31 cellular contexts compared by ENCODE assay signal in genomic region chrX:147468600-147468999, GRCh38.
"Had no signal": no experiment of that assay in that cellular context is flagged by ENCODE, and none has a peak within 500 bp of the region (broad histone marks: within the 10 kb centered on the region; RNA-seq: fewer than 3 reads in every experiment).

No MANE protein-coding gene starts in this region.

- H3K9me3 ChIP-seq: ovary, psoas muscle, spleen, suprapubic skin, testis, tibial artery, transverse colon, vagina had no signal

- ATAC-seq: natural killer cell; psoas muscle; right cardiac atrium; sciatic nerve; stimulated activated memory B cell treated with anti-CD40 and anti-IgM and Interleukin-4, amounts not matched to agents 10 μg/mL and 1 μg/mL and 100 μg/mL, for 72 hours; stimulated activated naive CD8-positive, alpha-beta T cell treated with anti-CD3 and anti-CD28 coated beads, Interleukin-15, amount 100 ng/mL, for 72 hours; stimulated activated naive CD8-positive, alpha-beta T cell treated with anti-CD3 and anti-CD28 coated beads, Interleukin-15, Interleukin-2, amounts not matched to agents 100 U/mL and 50 U/mL, for 24 hours had no signal

- H3K9me3 Mint-ChIP-seq: neural progenitor cell; stimulated activated naive CD8-positive, alpha-beta T cell treated with anti-CD3 and anti-CD28 coated beads, Interleukin-15, amount 100 ng/mL, for 72 hours; type B pancreatic cell had no signal

- H3K4me1 Mint-ChIP-seq: natural killer cell; nephron; neural progenitor cell; stimulated activated memory B cell treated with anti-CD40 and anti-IgM and Interleukin-4, amounts not matched to agents 10 μg/mL and 1 μg/mL and 100 μg/mL, for 72 hours; stimulated activated naive CD8-positive, alpha-beta T cell treated with anti-CD3 and anti-CD28 coated beads, Interleukin-15, amount 100 ng/mL, for 72 hours had no signal

- H3K4me1 ChIP-seq: neural progenitor cell, parathyroid adenoma, psoas muscle, spleen, suprapubic skin, testis, tibial artery, transverse colon, vagina had no signal

- FAIRE-seq: urothelium cell line had no signal

- H3K4me3 Mint-ChIP-seq: natural killer cell; nephron; neural progenitor cell; stimulated activated memory B cell treated with anti-CD40 and anti-IgM and Interleukin-4, amounts not matched to agents 10 μg/mL and 1 μg/mL and 100 μg/mL, for 72 hours; stimulated activated naive CD8-positive, alpha-beta T cell treated with anti-CD3 and anti-CD28 coated beads, Interleukin-15, amount 100 ng/mL, for 72 hours; type B pancreatic cell had no signal

- H3K27me3 Mint-ChIP-seq: progenitor cell of endocrine pancreas; stimulated activated memory B cell treated with anti-CD40 and anti-IgM and Interleukin-4, amounts not matched to agents 10 μg/mL and 1 μg/mL and 100 μg/mL, for 72 hours; stimulated activated naive CD8-positive, alpha-beta T cell treated with anti-CD3 and anti-CD28 coated beads, Interleukin-15, amount 100 ng/mL, for 72 hours; type B pancreatic cell had no signal

- DNase-seq: natural killer cell; occipital lobe; ovary; posterior cingulate gyrus; psoas muscle; right cardiac atrium; spleen; stimulated activated CD4-positive, alpha-beta T cell treated with anti-CD3 and anti-CD28 coated beads, Interleukin-12 subunit alpha, Interleukin-12 subunit beta, amount 100 ng/mL, for 4 hours; stimulated activated CD4-positive, alpha-beta T cell treated with anti-CD3 and anti-CD28 coated beads, Interleukin-1b, Interleukin-23, amount 100 ng/mL, for 48 hours; stimulated activated CD4-positive, alpha-beta T cell treated with anti-CD3 and anti-CD28 coated beads, Interleukin-4, amount 100 ng/mL, for 1 hour; stimulated activated CD4-positive, alpha-beta T cell treated with anti-CD3 and anti-CD28 coated beads, Interleukin-4, amount 100 ng/mL, for 4 hours; stimulated activated CD8-positive, alpha-beta memory T cell treated with anti-CD3 and anti-CD28 coated beads, Interleukin-4, amount 100 ng/mL, for 48 hours; stimulated activated naive CD4-positive, alpha-beta T cell; stimulated activated naive CD8-positive, alpha-beta T cell treated with anti-CD3 and anti-CD28 coated beads, Interleukin-15, amount 100 ng/mL, for 72 hours; stimulated activated naive CD8-positive, alpha-beta T cell treated with anti-CD3 and anti-CD28 coated beads, Interleukin-15, Interleukin-2, amounts not matched to agents 100 U/mL and 50 U/mL, for 24 hours; substantia nigra; testis; tibial artery; transverse colon had no signal

- H3K9ac ChIP-seq: neural progenitor cell, parathyroid adenoma had no signal

- H3K36me3 ChIP-seq: neural progenitor cell, ovary, spleen, suprapubic skin, tibial artery, transverse colon, vagina had no signal

- H3K27me3 ChIP-seq: neural progenitor cell, ovary, spleen, suprapubic skin, testis, tibial artery, transverse colon, vagina had no signal

- H3K27ac ChIP-seq: neural progenitor cell, ovary, parathyroid adenoma, psoas muscle, skin epidermis, spleen, suprapubic skin, testis, tibial artery, transverse colon, vagina had no signal

- H3K4me3 ChIP-seq: neural progenitor cell, ovary, psoas muscle, skin epidermis, smooth muscle cell, spleen, suprapubic skin, testis, tibial artery, transverse colon, vagina had no signal

- H3K27ac Mint-ChIP-seq: natural killer cell; nephron; neural progenitor cell; progenitor cell of endocrine pancreas; stimulated activated memory B cell treated with anti-CD40 and anti-IgM and Interleukin-4, amounts not matched to agents 10 μg/mL and 1 μg/mL and 100 μg/mL, for 72 hours; stimulated activated naive CD8-positive, alpha-beta T cell treated with anti-CD3 and anti-CD28 coated beads, Interleukin-15, amount 100 ng/mL, for 72 hours; type B pancreatic cell had no signal

- H3K79me2 ChIP-seq: parathyroid adenoma had no signal

- H3K36me3 Mint-ChIP-seq: natural killer cell; neural progenitor cell; stimulated activated memory B cell treated with anti-CD40 and anti-IgM and Interleukin-4, amounts not matched to agents 10 μg/mL and 1 μg/mL and 100 μg/mL, for 72 hours; type B pancreatic cell had no signal

- H2AFZ ChIP-seq: neural progenitor cell, parathyroid adenoma had no signal

- H3K4me2 ChIP-seq: neural progenitor cell, smooth muscle cell had no signal
